1 cellular context compared by ENCODE assay signal in genomic region chr1:20634594-20635084, GRCh38.
TF ChIP-seq lines count a peak whose summit lies in the region.

No MANE protein-coding gene starts in this region.

TF ChIP-seq in GM12878, 131 proteins besides CTCF, POLR2A, EP300 and RAD21:
- TF ChIP-seq RAD51 (IDR thresholded peaks at IDR 0.05) (no peak), MXI1 (IDR thresholded peaks at IDR 0.05; ENCODE audit: low read depth, low read length) (no peak), ATF3 (IDR thresholded peaks at IDR 0.05; ENCODE audit: borderline replicate concordance, extremely low read depth, low read depth, low read length) (no peak), FOXK2 (IDR thresholded peaks at IDR 0.05) (no peak), SMAD1 (IDR thresholded peaks at IDR 0.05; ENCODE audit: low read depth, partially characterized antibody) (no peak), NRF1 (conservative IDR thresholded peaks at IDR 0.05; ENCODE audit: low read depth, low read length) (no peak), ZSCAN29 (IDR thresholded peaks at IDR 0.05) (no peak), FOS (IDR thresholded peaks at IDR 0.05; ENCODE audit: borderline replicate concordance, extremely low read depth, insufficient read length) (no peak)
